ENCODE assay signal across 8 cellular contexts in the genomic region with DNA sequence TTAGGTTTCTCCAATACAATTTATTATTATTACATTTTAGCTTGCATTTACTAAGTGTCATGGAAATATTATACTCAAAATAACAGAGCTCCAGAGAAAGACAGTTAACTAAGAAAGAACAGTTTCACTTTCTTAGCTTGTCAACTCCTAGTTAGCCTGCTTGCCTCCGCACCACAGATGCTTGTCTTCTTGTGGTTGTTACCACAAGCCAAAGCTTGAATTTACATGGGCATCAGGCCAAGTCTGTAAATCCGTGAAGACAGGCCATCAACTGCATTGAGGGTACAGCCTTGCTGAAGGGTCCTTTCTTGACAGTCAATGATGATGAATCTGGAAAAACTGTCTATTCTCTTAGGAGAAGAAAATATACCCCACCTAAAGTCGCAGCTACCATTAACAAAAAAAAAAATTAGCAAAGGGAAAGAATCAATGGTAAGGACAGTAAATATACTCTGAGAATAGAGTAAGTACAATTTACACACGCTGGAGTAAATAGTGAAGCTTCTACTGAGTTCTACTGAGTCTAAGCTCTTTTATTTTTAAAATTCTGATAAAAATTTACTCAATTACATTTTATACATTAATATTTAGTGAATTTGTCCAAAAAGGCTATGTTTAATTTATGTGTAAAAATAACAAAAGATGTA. TPM values are rescaled to one million over a fixed set of nuclear protein-coding genes. Genes with fewer than 3 reads are reported as not detected.
DNase-seq lines count a peak whose midpoint lies in the region; ATAC-seq and TF ChIP-seq lines count a peak whose summit lies in the region.

No MANE protein-coding gene starts in this region.

- peak overlapping the region in 4 of 5 experiments; percentile 27 to 87 (median 71) for H3K27ac Mint-ChIP-seq in brain

- peak overlapping the region in 1 of 5 experiments; percentile 5 for H3K4me3 Mint-ChIP-seq in brain

- peak; percentile 93 for ATAC-seq in GM19397 (IDR thresholded peaks at IDR 0.05; ENCODE audit: unreplicated experiment)
- peak; percentile 92 for ATAC-seq in HG03571 (IDR thresholded peaks at IDR 0.05; ENCODE audit: unreplicated experiment)

- no peaks in the 10 kb centered on the region for H3K9me3 Mint-ChIP-seq in brain

- H3K27me3 Mint-ChIP-seq in brain, result no peaks in the 10 kb centered on the region

- peak; percentile 2 for DNase-seq in COR-L47 (lab: John Stamatoyannopoulos, UW)
- peak in 4 of 5 donors; percentile 10 to 75 (median 34) for DNase-seq in T-helper 1 cell
- peak; percentile 20 to 33 for DNase-seq in stimulated activated CD4-positive, alpha-beta T cell treated with anti-CD3 and anti-CD28 coated beads, Interleukin-12 subunit alpha, Interleukin-12 subunit beta, amount 100 ng/mL, for 24 hours (ENCODE audit: low read depth in 2 of 2)
- no peak for DNase-seq in NCI-H1694 treated with DMSO at 0.1 percent for 48 hours (lab: John Stamatoyannopoulos, UW)
- DNase-seq in pons (ENCODE audit: low spot score), result no peak

- H3K4me1 Mint-ChIP-seq in brain, result peaks cover 12% of the 10 kb centered on the region

- H3K36me3 Mint-ChIP-seq in brain, result peaks cover 71% of the 10 kb centered on the region

- no peak for TF ChIP-seq CTCF in brain (conservative IDR thresholded peaks at IDR 0.05)

RNA-seq across cellular contexts. Expression of gene DENND5A, which starts 15.6 kb away (rescaled TPM):
- polyA plus RNA-seq in brain (ENCODE audit: insufficient read depth, low read depth, low replicate concordance), result 74.1 TPM

RNA-seq across cellular contexts. Expression of gene TMEM41B, which starts 33.6 kb away (rescaled TPM):
- 6.1 TPM for polyA plus RNA-seq in brain (ENCODE audit: insufficient read depth, low read depth, low replicate concordance)

Comparison
In these comparisons a context has a peak if more than half of its experiments do, and no peak if none do; other contexts are left out.
1. DNase-seq: peak in COR-L47 (single experiment), T-helper 1 cell (4 of 5) and stimulated activated CD4-positive, alpha-beta T cell treated with anti-CD3 and anti-CD28 coated beads, Interleukin-12 subunit alpha, Interleukin-12 subunit beta, amount 100 ng/mL, for 24 hours (2 of 2); none in NCI-H1694 treated with DMSO at 0.1 percent for 48 hours (single experiment) and pons (single experiment).